11 cellular contexts compared by ENCODE assay signal in the genomic region with DNA sequence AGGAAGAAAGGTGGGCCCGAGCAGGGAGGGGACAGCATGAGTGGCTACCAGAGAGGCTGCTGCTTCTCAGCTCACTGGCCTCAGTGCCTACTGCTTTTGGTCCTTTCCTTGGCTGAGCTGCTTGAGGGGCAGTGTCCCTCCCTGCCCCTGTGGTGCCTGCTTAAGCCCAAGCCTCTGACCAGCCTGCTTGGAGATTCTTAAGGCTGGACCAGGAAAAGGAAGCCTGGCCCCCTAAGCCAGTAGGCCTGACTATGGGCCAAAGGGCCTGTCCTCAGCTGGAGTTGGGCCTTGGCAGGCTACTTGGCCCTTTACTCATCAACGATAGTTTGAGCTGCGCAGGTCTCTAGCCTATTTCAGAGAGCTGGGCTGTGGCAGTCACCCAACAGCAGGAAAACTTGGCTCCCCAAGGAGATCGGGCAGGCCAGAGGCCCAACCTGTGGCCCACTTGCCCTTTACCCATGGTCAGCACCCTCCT. TPM values are rescaled to one million over a fixed set of nuclear protein-coding genes. Genes with fewer than 3 reads are reported as not detected.
DNase-seq lines count a peak whose midpoint lies in the region; ATAC-seq and TF ChIP-seq lines count a peak whose summit lies in the region.
"Had no signal": no experiment of that assay in that cellular context is flagged by ENCODE, and none has a peak within 500 bp of the region (broad histone marks: within the 10 kb centered on the region; RNA-seq: fewer than 3 reads in every experiment).

No MANE protein-coding gene starts in this region.

- peak overlapping the region; percentile 94 for H3K4me2 ChIP-seq in OCI-LY3 (ENCODE audit: low read length)

- no peak for ATAC-seq in omental fat pad (ENCODE audit: low FRiP score)

- CTCF ChIA-PET in CD4-positive, alpha-beta memory T cell (lab: Charles Lee; ENCODE audit: partially characterized antibody), result interaction anchor here (1.2 to 25.4 kb wide), 10 partner anchors 7 to 112 kb away, joined by 3 to 603 read pairs (median 6); no protein-coding TSS in a partner anchor

- H3K9me3 ChIP-seq in CD4-positive, alpha-beta memory T cell (ENCODE audit: control insufficient read depth in 1 of 2, low read length in 2 of 2), result no peaks in the 10 kb centered on the region
- H3K9me3 ChIP-seq in OCI-LY3 (ENCODE audit: insufficient read depth, low read length), result no peaks in the 10 kb centered on the region

- DNase-seq in CD4-positive, alpha-beta memory T cell, result no peak
- DNase-seq in fibroblast of mammary gland (ENCODE audit: low read depth) (peak; percentile 38), omental fat pad (ENCODE audit: low spot score) (peak; percentile 15), iPS-NIHi11 (ENCODE audit: low spot score) (no peak), NCI-H2081 (lab: John Stamatoyannopoulos, UW) (no peak), DMS114 treated with DMSO at 0.1 percent for 48 hours (lab: John Stamatoyannopoulos, UW; ENCODE audit: unreplicated experiment) (no peak)
- DNase-seq: MM.1S; stimulated activated CD4-positive, alpha-beta T cell treated with anti-CD3 and anti-CD28 coated beads, Interleukin-4, amount 100 ng/mL, for 4 hours had no signal

- H3K9ac ChIP-seq in OCI-LY3 (ENCODE audit: low read length), result peak overlapping the region; percentile 24; the same call in 1 of the 2 replicates

- peak overlapping the region; percentile 83 to 98 (median 93) for H3K27ac Mint-ChIP-seq in CD4-positive, alpha-beta memory T cell

- no peaks in the 10 kb centered on the region for H3K27me3 Mint-ChIP-seq in CD4-positive, alpha-beta memory T cell
- H3K27me3 Mint-ChIP-seq: stimulated activated naive CD8-positive, alpha-beta T cell treated with anti-CD3 and anti-CD28 coated beads, Interleukin-15, Interleukin-2, amounts not matched to agents 100 ng/mL and 50 ng/mL, for 24 hours had no signal

- peak overlapping the region; percentile 97 for H3K27ac ChIP-seq in CD4-positive, alpha-beta memory T cell (ENCODE audit: low read depth, low read length)
- H3K27ac ChIP-seq in OCI-LY3 (ENCODE audit: low read length), result no peak overlapping the region

- peaks cover 72% of the 10 kb centered on the region for H3K4me1 ChIP-seq in CD4-positive, alpha-beta memory T cell (ENCODE audit: insufficient read depth, low read length)
- peaks cover 43% of the 10 kb centered on the region for H3K4me1 ChIP-seq in OCI-LY3 (ENCODE audit: low read length)

- peaks cover 17% of the 10 kb centered on the region for H3K79me2 ChIP-seq in OCI-LY3 (ENCODE audit: low read length)

- H3K4me1 Mint-ChIP-seq in CD4-positive, alpha-beta memory T cell, result peaks cover 31 to 87% (median 66%) of the 10 kb centered on the region in 4 donors

- POLR2A ChIA-PET in CD4-positive, alpha-beta memory T cell (lab: Charles Lee; ENCODE audit: partially characterized antibody), result interaction anchor here (1.2 to 23.7 kb wide), 6 partner anchors 22 to 105 kb away, joined by 3 to 313 read pairs (median 6); partner anchors contain the start of gene SKP1

- no peak overlapping the region for H2AFZ ChIP-seq in OCI-LY3 (ENCODE audit: low read depth, low read length)

- H3K9me3 Mint-ChIP-seq in CD4-positive, alpha-beta memory T cell, result no peaks in the 10 kb centered on the region
- H3K9me3 Mint-ChIP-seq: H9; stimulated activated naive CD8-positive, alpha-beta T cell treated with anti-CD3 and anti-CD28 coated beads, Interleukin-15, Interleukin-2, amounts not matched to agents 100 ng/mL and 50 ng/mL, for 24 hours had no signal

- peaks cover 63 to 94% of the 10 kb centered on the region in 2 donors for H3K36me3 Mint-ChIP-seq in CD4-positive, alpha-beta memory T cell

- intact Hi-C loops in CD4-positive, alpha-beta memory T cell (cut with micrococcal nuclease), result no loop called here

- H3K36me3 ChIP-seq in CD4-positive, alpha-beta memory T cell (ENCODE audit: insufficient read depth, low read length), result peaks cover 95% of the 10 kb centered on the region
- peaks cover 21% of the 10 kb centered on the region for H3K36me3 ChIP-seq in OCI-LY3 (replicated peaks; ENCODE audit: low read depth, low read length)

- peak overlapping the region in 2 of 8 donors; percentile 25 to 34 for H3K4me3 Mint-ChIP-seq in CD4-positive, alpha-beta memory T cell
- H3K4me3 Mint-ChIP-seq: stimulated activated naive CD8-positive, alpha-beta T cell treated with anti-CD3 and anti-CD28 coated beads, Interleukin-15, Interleukin-2, amounts not matched to agents 100 ng/mL and 50 ng/mL, for 24 hours had no signal

- H3K27me3 ChIP-seq in CD4-positive, alpha-beta memory T cell (ENCODE audit: insufficient read depth, low read length), result no peaks in the 10 kb centered on the region
- H3K27me3 ChIP-seq in OCI-LY3 (ENCODE audit: low read depth, low read length), result no peaks in the 10 kb centered on the region

- peaks cover 10% of the 10 kb centered on the region for H4K20me1 ChIP-seq in OCI-LY3 (ENCODE audit: insufficient read depth, low read length)

- TF ChIP-seq CTCF in OCI-LY3 (IDR thresholded peaks at IDR 0.05; ENCODE audit: low read depth, low read length) (no peak), fibroblast of mammary gland (conservative IDR thresholded peaks at IDR 0.05; ENCODE audit: control insufficient read depth, insufficient read depth, low read depth, low read length) (no peak), omental fat pad (IDR thresholded peaks at IDR 0.05) (no peak)

- H3K4me3 ChIP-seq in CD4-positive, alpha-beta memory T cell (ENCODE audit: low read length in 2 of 2), result no peak overlapping the region
- H3K4me3 ChIP-seq in OCI-LY3 (ENCODE audit: low read length), result no peak overlapping the region
- H3K4me3 ChIP-seq in fibroblast of mammary gland (ENCODE audit: control insufficient read depth, low read depth, low read length), result no peak overlapping the region

RNA-seq across cellular contexts. Expression of gene TCF7, which starts 24.9 kb away (rescaled TPM):
- total RNA-seq in CD4-positive, alpha-beta memory T cell, result 100 to 1,000 TPM; 770 to 841 TPM
- polyA plus RNA-seq in CD4-positive, alpha-beta memory T cell, result 100 to 1,000 TPM; 102 to 474 TPM
- 1 to 10 TPM; 1.6 to 4.3 (median 2.7) TPM for total RNA-seq in omental fat pad

RNA-seq across cellular contexts. Expression of gene SKP1, which starts 37.3 kb away (rescaled TPM):
- 100 to 1,000 TPM; 234 to 246 TPM for total RNA-seq in CD4-positive, alpha-beta memory T cell
- 1,000 to 10,000 TPM; 1,076 to 1,639 TPM for polyA plus RNA-seq in CD4-positive, alpha-beta memory T cell
- 100 to 1,000 TPM; 121 to 219 (median 211) TPM for total RNA-seq in omental fat pad

Comparison
In these comparisons a context has a peak if more than half of its experiments do, and no peak if none do; other contexts are left out.
1. DNase-seq: peak in fibroblast of mammary gland (single experiment) and omental fat pad (single experiment); none in CD4-positive, alpha-beta memory T cell (0 of 5), iPS-NIHi11 (single experiment), NCI-H2081 (0 of 2) and DMS114 treated with DMSO at 0.1 percent for 48 hours (single experiment).
2. RNA of gene TCF7, which starts 24.9 kb away (total RNA-seq): 770 to 841 TPM in CD4-positive, alpha-beta memory T cell; 1.6 to 4.3 TPM in omental fat pad; every median in the first group is over 100 times any median in the second.